20 cellular contexts compared by ENCODE assay signal in genomic region chr4:69731826-69732225, GRCh38. TPM values are rescaled to one million over a fixed set of nuclear protein-coding genes. Genes with fewer than 3 reads are reported as not detected.
A peak's percentile ranks its signal among the peaks of the same experiment; 100 is the strongest.
DNase-seq lines count a peak whose midpoint lies in the region; ATAC-seq and TF ChIP-seq lines count a peak whose summit lies in the region.
"Had no signal": no experiment of that assay in that cellular context is flagged by ENCODE, and none has a peak within 500 bp of the region (broad histone marks: within the 10 kb centered on the region; RNA-seq: fewer than 3 reads in every experiment).

No MANE protein-coding gene starts in this region.

- ATAC-seq in GM21786 (IDR thresholded peaks at IDR 0.05; ENCODE audit: unreplicated experiment) (no peak), upper lobe of right lung (no peak)
- ATAC-seq: GM12878, HCT116 had no signal

- H3K4me1 ChIP-seq in neutrophil (ENCODE audit: control insufficient read depth in 1 of 2, insufficient read depth in 1 of 2, low read depth in 1 of 2, low read length in 1 of 2), result no peaks in the 10 kb centered on the region
- no peaks in the 10 kb centered on the region for H3K4me1 ChIP-seq in upper lobe of right lung
- H3K4me1 ChIP-seq: BE2C had no signal

- intact Hi-C loops in upper lobe of right lung (cut with DNase I), result no loop called here

- H3K36me3 ChIP-seq in neutrophil, result peaks cover 78% of the 10 kb centered on the region
- no peaks in the 10 kb centered on the region for H3K36me3 ChIP-seq in upper lobe of right lung
- H3K36me3 ChIP-seq: BE2C had no signal

- in situ Hi-C loops in SK-MEL-5 (cut with HindIII; ENCODE audit: low pct_unique_long_range_greater_than_20kb, low sequenced_read_pairs) (no loop called here), astrocyte of the spinal cord (cut with HindIII; ENCODE audit: low sequenced_read_pairs) (no loop called here)

- H3K4me3 ChIP-seq in astrocyte of the spinal cord (ENCODE audit: low read depth, low read length) (no peak overlapping the region), fibroblast of pulmonary artery (replicated peaks; ENCODE audit: low read depth, low read length) (no peak overlapping the region), neutrophil (ENCODE audit: low read depth in 1 of 2, low read length in 1 of 2) (no peak overlapping the region), upper lobe of right lung (no peak overlapping the region)
- H3K4me3 ChIP-seq: GM12878 had no signal

- DNase-seq in SK-MEL-5 (ENCODE audit: low read depth, low spot score), result peak; percentile 54
- peak; percentile 13 for DNase-seq in astrocyte of the spinal cord (ENCODE audit: low read depth, low spot score)
- peak; percentile 28 for DNase-seq in fibroblast of pulmonary artery (ENCODE audit: low read depth)
- DNase-seq in upper lobe of right lung, result no peak
- no peak for DNase-seq in DMS53 (lab: John Stamatoyannopoulos, UW)
- DNase-seq: BE2C; CD4-positive, CD25-positive, alpha-beta regulatory T cell; EL; GOT3; Kasumi-1; MM.1S; NCI-H1694 treated with DMSO at 0.1 percent for 48 hours; NCI-H510A; NCI-H82; OCI-M1; SHP77 had no signal

- TF ChIP-seq CTCF in astrocyte of the spinal cord (IDR thresholded peaks at IDR 0.05; ENCODE audit: low read depth, low read length), result no peak
- no peak for TF ChIP-seq CTCF in fibroblast of pulmonary artery (IDR thresholded peaks at IDR 0.05; ENCODE audit: low read length, missing control alignments)
- TF ChIP-seq CTCF in neutrophil (IDR thresholded peaks at IDR 0.05), result no peak
- no peak for TF ChIP-seq CTCF in upper lobe of right lung (IDR thresholded peaks at IDR 0.05)

- H3K27ac ChIP-seq in neutrophil, result peak overlapping the region; percentile 13
- H3K27ac ChIP-seq in upper lobe of right lung, result no peak overlapping the region

- H3K9me3 ChIP-seq in neutrophil (no peaks in the 10 kb centered on the region), upper lobe of right lung (no peaks in the 10 kb centered on the region)
- H3K9me3 ChIP-seq: BE2C had no signal

- H3K27me3 ChIP-seq in neutrophil (no peaks in the 10 kb centered on the region), upper lobe of right lung (no peaks in the 10 kb centered on the region)
- H3K27me3 ChIP-seq: BE2C had no signal

RNA-seq across cellular contexts. Expression of gene SULT1B1, which starts 28.6 kb away (rescaled TPM):
- total RNA-seq in SK-MEL-5 (2014; rRNA removed; shearing (Covaris generic)), result not detected in 2 replicates
- not detected in 2 replicates for polyA plus RNA-seq in SK-MEL-5 (2015; cell fraction: cytosol; rRNA removed)
- polyA plus RNA-seq in SK-MEL-5 (2015; cell fraction: nucleus; rRNA removed), result not detected in 2 replicates
- total RNA-seq in upper lobe of right lung, result 9.2 TPM

Comparison
In these comparisons a context has a peak if more than half of its experiments do, and no peak if none do; other contexts are left out.
1. DNase-seq: peak in SK-MEL-5 (single experiment), astrocyte of the spinal cord (single experiment) and fibroblast of pulmonary artery (single experiment); none in upper lobe of right lung (single experiment) and DMS53 (single experiment).
2. RNA of gene SULT1B1, which starts 28.6 kb away (total RNA-seq): 9.2 TPM in upper lobe of right lung (single experiment); not detected in SK-MEL-5; every median in the first group is over 10 times any median in the second.